9 cellular contexts compared by ENCODE assay signal in the genomic region with DNA sequence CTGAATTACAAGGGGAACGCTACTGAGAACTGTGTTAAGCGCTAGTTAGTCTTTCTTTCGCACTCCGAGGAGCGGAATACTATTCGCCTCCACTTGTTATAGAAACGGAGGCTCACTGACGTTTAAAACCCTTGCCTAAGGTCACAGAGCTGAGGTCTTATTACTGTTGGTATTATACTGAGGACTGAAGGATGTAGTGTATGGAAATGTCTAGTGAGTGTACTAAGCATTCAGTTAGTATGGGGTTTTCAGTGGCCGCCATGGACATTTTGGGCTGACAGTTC. TPM values are rescaled to one million over a fixed set of nuclear protein-coding genes. Genes with fewer than 3 reads are reported as not detected.
DNase-seq lines count a peak whose midpoint lies in the region; ATAC-seq and TF ChIP-seq lines count a peak whose summit lies in the region.
"Had no signal": no experiment of that assay in that cellular context is flagged by ENCODE, and none has a peak within 500 bp of the region (broad histone marks: within the 10 kb centered on the region; RNA-seq: fewer than 3 reads in every experiment).

No MANE protein-coding gene starts in this region.

- TF ChIP-seq CTCF in left ventricle myocardium inferior (IDR thresholded peaks at IDR 0.05; ENCODE audit: borderline replicate concordance): no peak
- no peak for TF ChIP-seq CTCF in body of pancreas (IDR thresholded peaks at IDR 0.05)

- H3K27me3 ChIP-seq in left ventricle myocardium inferior (ENCODE audit: low read depth): no peaks in the 10 kb centered on the region
- H3K27me3 ChIP-seq in body of pancreas: no peaks in the 10 kb centered on the region
- H3K27me3 ChIP-seq in mononuclear cell (ENCODE audit: insufficient read depth, low read length): no peaks in the 10 kb centered on the region

- H3K9me3 ChIP-seq in left ventricle myocardium inferior (replicated peaks) (no peaks in the 10 kb centered on the region), body of pancreas (no peaks in the 10 kb centered on the region), mononuclear cell (ENCODE audit: low read depth, low read length) (no peaks in the 10 kb centered on the region)

- intact Hi-C loops in left ventricle myocardium inferior (cut with micrococcal nuclease) (no loop called here), left cardiac atrium (cut with DNase I) (no loop called here), body of pancreas (cut with DNase I) (loop anchor here (10.0 kb wide), 1 partner anchor 142 kb away; the partner anchor contains the start of gene POP5)

- peaks cover 74% of the 10 kb centered on the region for H3K36me3 ChIP-seq in left ventricle myocardium inferior
- peaks cover 0 to 4% of the 10 kb centered on the region in 2 donors for H3K36me3 ChIP-seq in body of pancreas (replicated peaks in 1 of 2; ENCODE audit: insufficient read depth in 1 of 2, low read depth in 2 of 2)
- H3K36me3 ChIP-seq in urinary bladder (ENCODE audit: insufficient read depth): peaks cover 4% of the 10 kb centered on the region

- no peak for DNase-seq in left ventricle myocardium inferior
- DNase-seq in left cardiac atrium: no peak
- DNase-seq in body of pancreas: no peak
- no peak for DNase-seq in NCI-H69 (lab: John Stamatoyannopoulos, UW)
- DNase-seq: NCI-H2029 treated with DMSO at 0.1 percent for 48 hours had no signal

- H3K4me1 ChIP-seq in left ventricle myocardium inferior: peaks cover 30% of the 10 kb centered on the region
- peaks cover 19% of the 10 kb centered on the region for H3K4me1 ChIP-seq in body of pancreas
- H3K4me1 ChIP-seq in mononuclear cell (ENCODE audit: insufficient read depth, low read length): peaks cover 28% of the 10 kb centered on the region
- H3K4me1 ChIP-seq in urinary bladder (ENCODE audit: insufficient read depth): no peaks in the 10 kb centered on the region

- H3K27ac ChIP-seq in left ventricle myocardium inferior (replicated peaks) (peak overlapping the region; percentile 92), body of pancreas (peak overlapping the region; percentile 48 to 87 (median 82)), urinary bladder (ENCODE audit: low read depth) (no peak overlapping the region)

- ATAC-seq in left cardiac atrium (no peak), body of pancreas (no peak), HG03469 (IDR thresholded peaks at IDR 0.05; ENCODE audit: unreplicated experiment) (no peak), GM18870 (IDR thresholded peaks at IDR 0.05; ENCODE audit: unreplicated experiment) (no peak)

- H3K4me3 ChIP-seq in left ventricle myocardium inferior (peak overlapping the region; percentile 95), body of pancreas (no peak overlapping the region), mononuclear cell (ENCODE audit: low read length) (peak overlapping the region; percentile 67), urinary bladder (ENCODE audit: low read depth, low read length) (peak overlapping the region; percentile 62)

- WGBS in body of pancreas, 2 donors: 40 to 77% methylated on average over 8 to 9 of the region's 9 CpGs
- 87% methylated on average over 9 of the region's 9 CpGs for WGBS in urinary bladder

- no peak for TF ChIP-seq POLR2A in body of pancreas (IDR thresholded peaks at IDR 0.05)

RNA-seq across cellular contexts. Expression of gene ACADS, which starts 0.8 kb away (rescaled TPM):
- 93.8 TPM for total RNA-seq in left ventricle myocardium inferior
- 10 to 100 TPM; 49.4 to 52.0 TPM for total RNA-seq in left cardiac atrium
- total RNA-seq in body of pancreas: 10 to 100 TPM; 33.5 to 55.0 TPM
- total RNA-seq in mononuclear cell: 6.6 TPM
- total RNA-seq in urinary bladder: 6.7 TPM
- polyA plus RNA-seq in urinary bladder: 35.6 TPM

RNA-seq across cellular contexts. Expression of gene UNC119B, which starts 16.2 kb away (rescaled TPM):
- 11.5 TPM for total RNA-seq in left ventricle myocardium inferior
- total RNA-seq in left cardiac atrium: 10 to 100 TPM; 14.2 to 18.2 TPM
- 10 to 100 TPM in 1 of 2 donors, 1 to 10 TPM in 1; 8.6 to 23.6 TPM for total RNA-seq in body of pancreas
- 5.6 TPM for total RNA-seq in mononuclear cell
- 17.5 TPM for total RNA-seq in urinary bladder
- polyA plus RNA-seq in urinary bladder: 24.8 TPM

RNA-seq across cellular contexts. Expression of gene MLEC, which starts 39.5 kb away (rescaled TPM):
- total RNA-seq in left ventricle myocardium inferior: 120 TPM
- total RNA-seq in left cardiac atrium: 100 to 1,000 TPM; 166 to 173 TPM
- 100 to 1,000 TPM in 1 of 2 donors, 10 to 100 TPM in 1; 54.7 to 107 TPM for total RNA-seq in body of pancreas
- total RNA-seq in mononuclear cell: 11.5 TPM
- 89.5 TPM for total RNA-seq in urinary bladder
- polyA plus RNA-seq in urinary bladder: 54.6 TPM

Comparison
In these comparisons a context has a peak if more than half of its experiments do, and no peak if none do; other contexts are left out.
1. H3K4me3 ChIP-seq: peak in left ventricle myocardium inferior (single experiment), mononuclear cell (single experiment) and urinary bladder (single experiment); none in body of pancreas (0 of 2).